In genomic region chr3:183811638-183812037, GRCh38 we compare ENCODE assay signal across 13 cellular contexts.
"Had no signal": no experiment of that assay in that cellular context is flagged by ENCODE, and none has a peak within 500 bp of the region (broad histone marks: within the 10 kb centered on the region; RNA-seq: fewer than 3 reads in every experiment).

No MANE protein-coding gene starts in this region.

- ATAC-seq: gastroesophageal sphincter had no signal

- H3K4me3 ChIP-seq: gastroesophageal sphincter, ovary, tibial nerve had no signal

- H3K27ac ChIP-seq: brain microvascular endothelial cell, gastroesophageal sphincter, ovary, tibial nerve had no signal

- FAIRE-seq: keratinocyte had no signal

- H3K9me3 Mint-ChIP-seq: activated T-helper 1 cell treated with anti-CD3 and anti-CD28 coated beads, Interleukin-12 subunit alpha, Interleukin-12 subunit beta, Interleukin-2, Interleukin-4 antibody, amounts not matched to agents 30 ng/mL and 10 ng/mL and 1 ng/mL, durations not matched to agents 14 hours and 24 hours and 36 hours; neural crest cell had no signal

- H3K4me1 ChIP-seq: gastroesophageal sphincter, tibial nerve had no signal

- DNase-seq: activated CD4-positive, alpha-beta T cell treated with anti-CD3 and anti-CD28 coated beads, Interleukin-2, amount 50 U/mL, for 1 hour; activated naive CD4-positive, alpha-beta T cell treated with Interleukin-2 at 50 U/mL for 16 hours; brain microvascular endothelial cell; ovary; retina; stimulated activated CD4-positive, alpha-beta T cell treated with anti-CD3 and anti-CD28 coated beads, Interleukin-15, amount 100 ng/mL, for 24 hours; stimulated activated CD4-positive, alpha-beta T cell treated with anti-CD3 and anti-CD28 coated beads, Interleukin-4, amount 100 ng/mL, for 24 hours; T-helper 2 cell had no signal

- H3K9me3 ChIP-seq: gastroesophageal sphincter, ovary, tibial nerve had no signal

- H3K4me3 Mint-ChIP-seq: activated T-helper 1 cell treated with anti-CD3 and anti-CD28 coated beads, Interleukin-12 subunit alpha, Interleukin-12 subunit beta, Interleukin-2, Interleukin-4 antibody, amounts not matched to agents 30 ng/mL and 10 ng/mL and 1 ng/mL, durations not matched to agents 14 hours and 24 hours and 36 hours had no signal

- H3K36me3 ChIP-seq: ovary had no signal

- H3K27me3 ChIP-seq: brain microvascular endothelial cell, gastroesophageal sphincter, ovary, tibial nerve had no signal
